ENCODE assay signal across 10 cellular contexts in genomic region chr6:28208180-28208659, GRCh38. TPM values are rescaled to one million over a fixed set of nuclear protein-coding genes. Genes with fewer than 3 reads are reported as not detected.
A peak's percentile ranks its signal among the peaks of the same experiment; 100 is the strongest.
DNase-seq lines count a peak whose midpoint lies in the region; ATAC-seq and TF ChIP-seq lines count a peak whose summit lies in the region.
"Had no signal": no experiment of that assay in that cellular context is flagged by ENCODE, and none has a peak within 500 bp of the region (broad histone marks: within the 10 kb centered on the region; RNA-seq: fewer than 3 reads in every experiment).

No MANE protein-coding gene starts in this region.

- peaks cover 100% of the 10 kb centered on the region for H3K27me3 ChIP-seq in cardiac muscle cell
- H3K27me3 ChIP-seq in adipocyte (replicated peaks; ENCODE audit: control insufficient read depth, insufficient read depth, low read length), result peaks cover 42% of the 10 kb centered on the region

- peaks cover 4% of the 10 kb centered on the region for H3K9me3 Mint-ChIP-seq in type B pancreatic cell

- H3K4me3 ChIP-seq in cardiac muscle cell, result peak overlapping the region; percentile 30
- H3K4me3 ChIP-seq in adipocyte (ENCODE audit: low read length), result peak overlapping the region; percentile 85

- TF ChIP-seq CTCF in cardiac muscle cell (IDR thresholded peaks at IDR 0.05; ENCODE audit: low read depth, low read length), result no peak
- no peak for TF ChIP-seq CTCF in type B pancreatic cell (conservative IDR thresholded peaks at IDR 0.05)

- H3K36me3 Mint-ChIP-seq in type B pancreatic cell, result no peaks in the 10 kb centered on the region

- peak; percentile 11 for ATAC-seq in left colon

- H3K9me3 ChIP-seq in cardiac muscle cell (ENCODE audit: low read depth) (no peaks in the 10 kb centered on the region), adipocyte (ENCODE audit: control insufficient read depth, low read length) (peaks cover 15% of the 10 kb centered on the region)

- H3K36me3 ChIP-seq in cardiac muscle cell, result no peaks in the 10 kb centered on the region
- no peaks in the 10 kb centered on the region for H3K36me3 ChIP-seq in adipocyte (ENCODE audit: control insufficient read depth, insufficient read depth, low read length, severe bottlenecking)

- intact Hi-C loops in cardiac septum (cut with DNase I), result no loop called here
- intact Hi-C loops in left colon (cut with DNase I, micrococcal nuclease), result no loop called here

- DNase-seq in cardiac muscle cell (ENCODE audit: low read depth in 1 of 2, low spot score in 1 of 2) (peak in 1 of 2 donors; percentile 17), cardiac septum (ENCODE audit: low spot score) (no peak), adipocyte (ENCODE audit: low read depth) (peak; percentile 17), left colon (peak in 1 of 2 donors; percentile 40), type B pancreatic cell (ENCODE audit: extremely low spot score, unreplicated experiment) (no peak), NOMO-1 (lab: John Stamatoyannopoulos, UW; ENCODE audit: unreplicated experiment in 2 of 2) (no peak), GM03348 (ENCODE audit: low spot score) (no peak)
- DNase-seq in effector CD8-positive, alpha-beta T cell (lab: John Stamatoyannopoulos, UW), result no peak
- DNase-seq: COR-L47, SW 1271 had no signal

- H3K27ac ChIP-seq in cardiac muscle cell, result no peak overlapping the region

- peak overlapping the region; percentile 55 for H3K9ac ChIP-seq in adipocyte (ENCODE audit: low read length)

- H3K4me1 Mint-ChIP-seq in type B pancreatic cell (ENCODE audit: unreplicated experiment), result peaks cover 20% of the 10 kb centered on the region

- peaks cover 94% of the 10 kb centered on the region for H3K27me3 Mint-ChIP-seq in type B pancreatic cell

- H3K4me1 ChIP-seq in cardiac muscle cell (ENCODE audit: low read depth), result peaks cover 7% of the 10 kb centered on the region
- H3K4me1 ChIP-seq in adipocyte (ENCODE audit: control insufficient read depth, insufficient read depth, low read length), result peaks cover 35% of the 10 kb centered on the region

- peak overlapping the region; percentile 70 for H3K27ac Mint-ChIP-seq in type B pancreatic cell

- H3K4me3 Mint-ChIP-seq in type B pancreatic cell, result peak overlapping the region; percentile 98

RNA-seq across cellular contexts. Expression of gene ZSCAN9, which starts 16.9 kb away (rescaled TPM):
- 18.6 and 21.8 TPM in 2 replicates for total RNA-seq in cardiac muscle cell
- 14.4 and 15.4 TPM in 2 replicates for polyA plus RNA-seq in cardiac muscle cell
- 8.4 TPM for total RNA-seq in cardiac septum
- 10 to 100 TPM; 10.4 to 12.8 TPM for total RNA-seq in left colon
- total RNA-seq in type B pancreatic cell (ENCODE audit: low replicate concordance), result 16.5 and 27.1 TPM in 2 replicates

RNA-seq across cellular contexts. Expression of gene ZKSCAN4, which starts 43.8 kb away (rescaled TPM):
- total RNA-seq in cardiac muscle cell (7.9 and 8.4 TPM in 2 replicates), cardiac septum (2.4 TPM), left colon (1 to 10 TPM; 4.8 to 6.0 TPM), type B pancreatic cell (ENCODE audit: low replicate concordance) (7.8 TPM in 2 replicates)
- polyA plus RNA-seq in cardiac muscle cell, result 6.8 and 7.1 TPM in 2 replicates

RNA-seq across cellular contexts. Expression of gene NKAPL, which starts 50.9 kb away (rescaled TPM):
- total RNA-seq in cardiac muscle cell, result not detected in 2 replicates
- not detected in 2 replicates for polyA plus RNA-seq in cardiac muscle cell
- total RNA-seq in cardiac septum, result 6.6 TPM
- total RNA-seq in left colon, result under 1 TPM; 0.21 to 0.47 TPM
- 0.55 TPM in 1 of 2 replicates, not detected in the other for total RNA-seq in type B pancreatic cell (ENCODE audit: low replicate concordance)

RNA-seq across cellular contexts. Expression of gene ZSCAN26, which starts 58.7 kb away (rescaled TPM):
- total RNA-seq in cardiac muscle cell (23.7 and 37.9 TPM in 2 replicates), cardiac septum (13.4 TPM), left colon (1 to 10 TPM; 3.8 to 7.9 TPM), type B pancreatic cell (ENCODE audit: low replicate concordance) (10.9 and 16.7 TPM in 2 replicates)
- 20.2 and 25.3 TPM in 2 replicates for polyA plus RNA-seq in cardiac muscle cell
